17 cellular contexts compared by ENCODE assay signal in genomic region chr16:86322283-86322682, GRCh38.
"Had no signal": no experiment of that assay in that cellular context is flagged by ENCODE, and none has a peak within 500 bp of the region (broad histone marks: within the 10 kb centered on the region; RNA-seq: fewer than 3 reads in every experiment).

No MANE protein-coding gene starts in this region.

- H3K4me3 ChIP-seq: heart left ventricle, neural progenitor cell, skin epidermis, testis, tibial nerve, upper lobe of right lung had no signal

- H3K27ac ChIP-seq: heart left ventricle, neural progenitor cell, skin epidermis, testis, tibial nerve, upper lobe of right lung had no signal

- H3K4me1 ChIP-seq: neural progenitor cell, testis, tibial nerve, upper lobe of right lung had no signal

- H3K9ac ChIP-seq: neural progenitor cell had no signal

- H3K4me2 ChIP-seq: neural progenitor cell had no signal

- H3K9me3 ChIP-seq: testis, upper lobe of right lung had no signal

- H3K36me3 ChIP-seq: heart left ventricle, neural progenitor cell, tibial nerve, upper lobe of right lung had no signal

- H3K27me3 ChIP-seq: neural progenitor cell, testis had no signal

- DNase-seq: cerebellar nuclear complex; foreskin melanocyte; heart left ventricle; hippocampal formation; left colon; natural killer cell; nucleus accumbens; stimulated activated CD4-positive, alpha-beta T cell treated with anti-CD3 and anti-CD28 coated beads, Interleukin-2, amount 100 ng/mL, for 24 hours; stimulated activated CD4-positive, alpha-beta T cell treated with anti-CD3 and anti-CD28 coated beads, Interleukin-4, amount 100 ng/mL, for 4 hours; stimulated activated naive B cell treated with anti-CD40 and anti-IgM and Interleukin-4, amounts not matched to agents 10 μg/mL and 1 μg/mL and 100 μg/mL, for 72 hours; stimulated activated naive CD8-positive, alpha-beta T cell treated with anti-CD3 and anti-CD28 coated beads, Interleukin-15, amount 100 ng/mL, for 72 hours; testis; upper lobe of right lung had no signal

- ATAC-seq: heart left ventricle; left colon; natural killer cell; sciatic nerve; stimulated activated naive B cell treated with anti-CD40 and anti-IgM and Interleukin-4, amounts not matched to agents 10 μg/mL and 1 μg/mL and 100 μg/mL, for 72 hours; stimulated activated naive CD8-positive, alpha-beta T cell treated with anti-CD3 and anti-CD28 coated beads, Interleukin-15, amount 100 ng/mL, for 72 hours; upper lobe of right lung had no signal

- H2AFZ ChIP-seq: neural progenitor cell had no signal
